Comparison of ENCODE assay signal across 1 cellular context in the genomic region with DNA sequence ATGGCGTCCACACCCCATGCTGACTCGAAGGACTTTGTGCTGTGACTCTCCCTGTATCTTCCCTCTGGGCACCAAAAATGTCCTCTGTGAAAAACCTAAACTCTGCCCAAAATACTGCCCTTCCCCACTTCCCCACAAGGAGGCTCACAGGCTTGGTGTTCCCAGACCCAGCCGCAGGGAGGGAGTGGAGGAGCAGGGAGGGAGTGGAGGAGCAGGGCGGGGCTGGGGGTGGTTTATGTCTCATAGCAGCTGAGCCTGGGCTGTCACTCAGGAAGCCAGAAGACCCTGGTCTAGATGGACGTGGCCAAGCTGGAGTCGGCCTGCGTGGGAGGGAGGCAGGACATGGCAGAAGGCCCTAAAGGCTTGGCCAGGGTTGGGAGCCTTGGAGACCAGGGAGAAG.
TF ChIP-seq lines count a peak whose summit lies in the region.

No MANE protein-coding gene starts in this region.

TF ChIP-seq in GM12878, 131 proteins besides CTCF, POLR2A, EP300 and RAD21 (continued from another document):
- TF ChIP-seq, protein P1, sequence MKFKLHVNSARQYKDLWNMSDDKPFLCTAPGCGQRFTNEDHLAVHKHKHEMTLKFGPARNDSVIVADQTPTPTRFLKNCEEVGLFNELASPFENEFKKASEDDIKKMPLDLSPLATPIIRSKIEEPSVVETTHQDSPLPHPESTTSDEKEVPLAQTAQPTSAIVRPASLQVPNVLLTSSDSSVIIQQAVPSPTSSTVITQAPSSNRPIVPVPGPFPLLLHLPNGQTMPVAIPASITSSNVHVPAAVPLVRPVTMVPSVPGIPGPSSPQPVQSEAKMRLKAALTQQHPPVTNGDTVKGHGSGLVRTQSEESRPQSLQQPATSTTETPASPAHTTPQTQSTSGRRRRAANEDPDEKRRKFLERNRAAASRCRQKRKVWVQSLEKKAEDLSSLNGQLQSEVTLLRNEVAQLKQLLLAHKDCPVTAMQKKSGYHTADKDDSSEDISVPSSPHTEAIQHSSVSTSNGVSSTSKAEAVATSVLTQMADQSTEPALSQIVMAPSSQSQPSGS (IDR thresholded peaks at IDR 0.05; ENCODE audit: low read length): no peak
- no peak for TF ChIP-seq SMC3 (IDR thresholded peaks at IDR 0.05; ENCODE audit: borderline replicate concordance, low read length)
- no peak for TF ChIP-seq FOS (IDR thresholded peaks at IDR 0.05; ENCODE audit: borderline replicate concordance, extremely low read depth, insufficient read length)
